In genomic region chr18:49754866-49755265, GRCh38 we compare ENCODE assay signal across 15 cellular contexts.
"Had no signal": no experiment of that assay in that cellular context is flagged by ENCODE, and none has a peak within 500 bp of the region (broad histone marks: within the 10 kb centered on the region; RNA-seq: fewer than 3 reads in every experiment).

No MANE protein-coding gene starts in this region.

- H3K4me3 ChIP-seq: cardiac muscle cell, lower lobe of right lung, tibial nerve, vagina had no signal

- DNase-seq: activated CD4-positive, alpha-beta T cell treated with anti-CD3 and anti-CD28 coated beads, Interleukin-2, amount 50 U/mL, for 4 hours; activated gamma-delta T cell; endodermal cell; immature natural killer cell; lower lobe of right lung; nephron progenitor cell; nucleus accumbens; posterior cingulate gyrus; stimulated activated CD4-positive, alpha-beta T cell treated with anti-CD3 and anti-CD28 coated beads, Interleukin-2, amount 100 ng/mL, for 24 hours; stimulated activated naive CD8-positive, alpha-beta T cell treated with anti-CD3 and anti-CD28 coated beads, Interleukin-15, Interleukin-2, amounts not matched to agents 100 U/mL and 50 U/mL, for 24 hours; substantia nigra had no signal

- H3K9me3 ChIP-seq: lower lobe of right lung, tibial nerve, vagina had no signal

- ATAC-seq: lower lobe of right lung; stimulated activated naive CD8-positive, alpha-beta T cell treated with anti-CD3 and anti-CD28 coated beads, Interleukin-15, Interleukin-2, amounts not matched to agents 100 U/mL and 50 U/mL, for 24 hours had no signal

- H3K27ac ChIP-seq: cardiac muscle cell, lower lobe of right lung, tibial nerve, vagina, VCaP had no signal

- H3K27me3 ChIP-seq: cardiac muscle cell, tibial nerve, vagina had no signal

- H3K4me1 ChIP-seq: tibial nerve, vagina had no signal

- H3K36me3 ChIP-seq: cardiac muscle cell, lower lobe of right lung, tibial nerve, vagina had no signal
